ENCODE assay signal across 11 cellular contexts in the genomic region with DNA sequence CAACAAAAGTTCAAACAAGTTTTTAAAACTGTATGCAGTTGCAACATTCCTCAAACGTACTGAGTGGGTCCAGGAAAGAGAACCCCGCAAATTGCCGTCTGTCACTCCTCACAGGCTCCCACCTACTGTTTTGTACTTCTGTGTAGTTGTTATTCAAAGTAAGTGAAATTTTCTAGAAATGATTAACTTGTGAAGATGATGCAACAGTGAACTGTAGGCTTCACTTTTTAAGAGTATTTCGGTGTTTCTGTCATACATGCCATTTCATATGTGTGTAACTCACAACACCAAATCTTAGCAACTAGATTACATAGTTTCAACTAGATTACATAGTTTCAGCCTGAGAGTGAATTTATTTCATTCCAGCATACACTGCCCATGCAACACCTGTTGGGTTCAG.
"Had no signal": no experiment of that assay in that cellular context is flagged by ENCODE, and none has a peak within 500 bp of the region (broad histone marks: within the 10 kb centered on the region; RNA-seq: fewer than 3 reads in every experiment).

No MANE protein-coding gene starts in this region.

- H3K4me3 Mint-ChIP-seq: activated CD4-positive, alpha-beta memory T cell treated with anti-CD3 and anti-CD28 coated beads, Interleukin-2, amount 10 ng/mL, durations not matched to agents 7 days and 5 days; activated naive CD8-positive, alpha-beta T cell treated with anti-CD3 and anti-CD28 coated beads, Interleukin-2, amount 50 U/mL, for 24 hours; dendritic cell treated with granulocyte-macrophage colony-stimulating factor and Interleukin-4, amounts not matched to agents 40 ng/mL and 50 ng/mL, for 4 days had no signal

- H3K9me3 ChIP-seq: body of pancreas, left lung, SJSA1, stomach had no signal

- H3K27ac ChIP-seq: body of pancreas, left lung, SJSA1, stomach had no signal

- DNase-seq: activated CD4-positive, alpha-beta memory T cell treated with anti-CD3 and anti-CD28 coated beads, Interleukin-2, amount 10 ng/mL, durations not matched to agents 7 days and 5 days; activated CD4-positive, alpha-beta T cell treated with anti-CD3 and anti-CD28 coated beads for 1 hour; activated naive CD8-positive, alpha-beta T cell treated with anti-CD3 and anti-CD28 coated beads, Interleukin-2, amount 50 U/mL, for 24 hours; body of pancreas; erythroblast; left lung; stimulated activated CD4-positive, alpha-beta T cell treated with anti-CD3 and anti-CD28 coated beads, Interleukin-15, amount 100 ng/mL, for 24 hours; stimulated activated CD4-positive, alpha-beta T cell treated with anti-CD3 and anti-CD28 coated beads, Interleukin-4, amount 100 ng/mL, for 24 hours; stomach had no signal

- H3K4me1 Mint-ChIP-seq: activated CD4-positive, alpha-beta memory T cell treated with anti-CD3 and anti-CD28 coated beads, Interleukin-2, amount 10 ng/mL, durations not matched to agents 7 days and 5 days had no signal

- H3K27me3 Mint-ChIP-seq: activated naive CD8-positive, alpha-beta T cell treated with anti-CD3 and anti-CD28 coated beads, Interleukin-2, amount 50 U/mL, for 24 hours; dendritic cell treated with granulocyte-macrophage colony-stimulating factor and Interleukin-4, amounts not matched to agents 40 ng/mL and 50 ng/mL, for 4 days had no signal

- H3K4me1 ChIP-seq: left lung had no signal

- H3K36me3 ChIP-seq: left lung, SJSA1, stomach had no signal

- ATAC-seq: activated naive CD8-positive, alpha-beta T cell treated with anti-CD3 and anti-CD28 coated beads, Interleukin-2, amount 50 U/mL, for 24 hours; body of pancreas; left lung had no signal

- H3K4me3 ChIP-seq: body of pancreas, left lung, SJSA1, stomach had no signal

- H3K27me3 ChIP-seq: body of pancreas, left lung, SJSA1, stomach had no signal

- H3K27ac Mint-ChIP-seq: activated CD4-positive, alpha-beta memory T cell treated with anti-CD3 and anti-CD28 coated beads, Interleukin-2, amount 10 ng/mL, durations not matched to agents 7 days and 5 days; activated naive CD8-positive, alpha-beta T cell treated with anti-CD3 and anti-CD28 coated beads, Interleukin-2, amount 50 U/mL, for 24 hours; dendritic cell treated with granulocyte-macrophage colony-stimulating factor and Interleukin-4, amounts not matched to agents 40 ng/mL and 50 ng/mL, for 4 days had no signal

- H3K9me3 Mint-ChIP-seq: activated CD4-positive, alpha-beta memory T cell treated with anti-CD3 and anti-CD28 coated beads, Interleukin-2, amount 10 ng/mL, durations not matched to agents 7 days and 5 days; dendritic cell treated with granulocyte-macrophage colony-stimulating factor and Interleukin-4, amounts not matched to agents 40 ng/mL and 50 ng/mL, for 4 days had no signal
